In genomic region chr3:56775356-56775914, GRCh38 we compare ENCODE assay signal across 15 cellular contexts. TPM values are rescaled to one million over a fixed set of nuclear protein-coding genes. Genes with fewer than 3 reads are reported as not detected.
A peak's percentile ranks its signal among the peaks of the same experiment; 100 is the strongest.
DNase-seq lines count a peak whose midpoint lies in the region; FAIRE-seq and TF ChIP-seq lines count a peak whose summit lies in the region.
"Had no signal": no experiment of that assay in that cellular context is flagged by ENCODE, and none has a peak within 500 bp of the region (broad histone marks: within the 10 kb centered on the region; RNA-seq: fewer than 3 reads in every experiment).

No MANE protein-coding gene starts in this region.

- no peak for TF ChIP-seq CTCF in progenitor cell of endocrine pancreas (IDR thresholded peaks at IDR 0.05; ENCODE audit: unreplicated experiment)

- H3K4me3 ChIP-seq in endocrine pancreas (ENCODE audit: control insufficient read depth, insufficient read depth, low read length), result peak overlapping the region; percentile 63

- no peaks in the 10 kb centered on the region for H3K27me3 ChIP-seq in endocrine pancreas (ENCODE audit: control insufficient read depth, insufficient read depth, low read length)

- peaks cover 39% of the 10 kb centered on the region for H3K36me3 Mint-ChIP-seq in progenitor cell of endocrine pancreas (ENCODE audit: insufficient read depth)

- H3K27me3 Mint-ChIP-seq in progenitor cell of endocrine pancreas, result no peaks in the 10 kb centered on the region
- H3K27me3 Mint-ChIP-seq: IgD-negative memory B cell, T-helper 17 cell had no signal

- no peak for TF ChIP-seq POLR2A in GM12891 (IDR thresholded peaks at IDR 0.05; ENCODE audit: low read depth, low read length)

- FAIRE-seq in GM12891 (lab: Jason Lieb, UNC), result no peak

- intact Hi-C loops in posterior cingulate gyrus (cut with DNase I), result no loop called here

- peaks cover 7% of the 10 kb centered on the region for H3K4me1 ChIP-seq in endocrine pancreas (ENCODE audit: control insufficient read depth, insufficient read depth, low read length)

- no peaks in the 10 kb centered on the region for H3K36me3 ChIP-seq in endocrine pancreas (ENCODE audit: control insufficient read depth, insufficient read depth, low read length)

- peak overlapping the region; percentile 90 for H3K27ac Mint-ChIP-seq in progenitor cell of endocrine pancreas
- H3K27ac Mint-ChIP-seq: endodermal cell, IgD-negative memory B cell had no signal

- H3K4me1 Mint-ChIP-seq in progenitor cell of endocrine pancreas (ENCODE audit: low read depth), result peaks cover 28% of the 10 kb centered on the region

- no peak overlapping the region for H3K4me3 Mint-ChIP-seq in progenitor cell of endocrine pancreas (ENCODE audit: low read depth)
- H3K4me3 Mint-ChIP-seq: endodermal cell, IgD-negative memory B cell, T-helper 17 cell had no signal

- peak; percentile 7 to 64 (median 41) for DNase-seq in NCI-H1417 (lab: John Stamatoyannopoulos, UW)
- no peak for DNase-seq in NCI-H1417 treated with DMSO at 0.1 percent for 48 hours (lab: John Stamatoyannopoulos, UW)
- peak; percentile 72 for DNase-seq in RPMI7951 (ENCODE audit: low read depth)
- no peak for DNase-seq in progenitor cell of endocrine pancreas (ENCODE audit: low spot score, unreplicated experiment)
- no peak for DNase-seq in posterior cingulate gyrus
- no peak for DNase-seq in SW 1271 (lab: John Stamatoyannopoulos, UW)
- DNase-seq in GM12891 (ENCODE audit: insufficient read length, low spot score), result no peak
- DNase-seq: amniotic stem cell, DMS 273 treated with DMSO at 0.1 percent for 48 hours, endodermal cell, mammary epithelial cell, NCI-H2029, T-helper 17 cell had no signal

- H3K9me3 ChIP-seq in endocrine pancreas (ENCODE audit: control insufficient read depth, low read length), result no peaks in the 10 kb centered on the region

- peaks cover 6% of the 10 kb centered on the region for H3K9me3 Mint-ChIP-seq in progenitor cell of endocrine pancreas (ENCODE audit: low read depth)
- H3K9me3 Mint-ChIP-seq: endodermal cell, IgD-negative memory B cell had no signal

- H3K9ac ChIP-seq in endocrine pancreas (ENCODE audit: control insufficient read depth, insufficient read depth, low read length), result no peak overlapping the region

TF ChIP-seq in GM12891, 5 proteins besides CTCF, POLR2A, EP300 and RAD21:
- TF ChIP-seq POLR2AphosphoS5 (IDR thresholded peaks at IDR 0.05; ENCODE audit: low read depth, low read length) (no peak), TAF1 (IDR thresholded peaks at IDR 0.05; ENCODE audit: low read depth, low read length) (no peak), SPI1 (IDR thresholded peaks at IDR 0.05; ENCODE audit: low read depth, low read length) (no peak), PAX5 (IDR thresholded peaks at IDR 0.05; ENCODE audit: insufficient read depth, low read length, severe bottlenecking) (no peak), POU2F2 (IDR thresholded peaks at IDR 0.05; ENCODE audit: low read depth, low read length) (no peak)

RNA-seq across cellular contexts. Expression of gene ARHGEF3, which starts 26.3 kb away (rescaled TPM):
- total RNA-seq in RPMI7951 (2014; rRNA removed; shearing (Covaris generic)), result 9.8 and 14.5 TPM in 2 replicates
- total RNA-seq in progenitor cell of endocrine pancreas, result 60.4 and 72.2 TPM in 2 replicates
- polyA plus RNA-seq in GM12891 (2012; ENCODE audit: low read depth, missing spikeins), result 12.8 TPM

Comparison
In these comparisons a context has a peak if more than half of its experiments do, and no peak if none do; other contexts are left out.
1. DNase-seq: peak in NCI-H1417 (3 of 3) and RPMI7951 (single experiment); none in NCI-H1417 treated with DMSO at 0.1 percent for 48 hours (single experiment), progenitor cell of endocrine pancreas (single experiment), posterior cingulate gyrus (0 of 10), SW 1271 (0 of 2) and GM12891 (single experiment).